18 cellular contexts compared by ENCODE assay signal in the genomic region with DNA sequence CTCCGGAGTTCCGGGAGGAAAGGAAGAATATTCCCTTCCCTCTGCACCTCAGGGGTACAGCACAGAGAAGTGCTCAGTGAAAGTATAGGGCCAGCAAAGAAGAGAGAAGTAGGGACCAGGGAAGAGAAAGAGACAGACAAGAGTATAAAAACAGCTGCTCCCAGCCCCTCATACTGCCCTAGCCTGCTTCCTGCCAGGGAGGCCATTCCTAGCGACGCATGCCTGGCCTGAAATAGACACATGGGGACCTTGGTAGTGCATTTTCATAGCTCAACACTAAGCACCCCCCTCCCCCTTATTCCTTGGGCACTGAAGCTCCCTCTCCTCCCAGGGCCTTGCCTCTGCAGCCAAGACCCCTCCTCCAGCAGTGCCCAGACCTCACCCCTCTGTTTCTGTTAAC.
DNase-seq lines count a peak whose midpoint lies in the region; ATAC-seq and TF ChIP-seq lines count a peak whose summit lies in the region.
"Had no signal": no experiment of that assay in that cellular context is flagged by ENCODE, and none has a peak within 500 bp of the region (broad histone marks: within the 10 kb centered on the region; RNA-seq: fewer than 3 reads in every experiment).

No MANE protein-coding gene starts in this region.

- no peak overlapping the region for H3K27ac ChIP-seq in CD8-positive, alpha-beta T cell (ENCODE audit: low read depth, low read length)
- H3K27ac ChIP-seq in testis (no peak overlapping the region), esophagus muscularis mucosa (replicated peaks in 1 of 4) (peak overlapping the region in 2 of 4 donors; percentile 33 to 45)
- H3K27ac ChIP-seq: neural progenitor cell, right lobe of liver had no signal

- no peak for TF ChIP-seq POLR2A in testis (IDR thresholded peaks at IDR 0.05)
- TF ChIP-seq POLR2A in esophagus muscularis mucosa (IDR thresholded peaks at IDR 0.05; ENCODE audit: low read depth) = no peak

- peak overlapping the region; percentile 8 for H3K27ac Mint-ChIP-seq in CD8-positive, alpha-beta T cell
- peak overlapping the region; percentile 93 for H3K27ac Mint-ChIP-seq in glutamatergic neuron (ENCODE audit: unreplicated experiment)
- H3K27ac Mint-ChIP-seq in progenitor cell of endocrine pancreas = peak overlapping the region; percentile 96
- H3K27ac Mint-ChIP-seq: B cell had no signal

- no peak for DNase-seq in CD8-positive, alpha-beta T cell
- DNase-seq in NAMALWA (ENCODE audit: low spot score) = peak; percentile 3
- no peak for DNase-seq in glutamatergic neuron
- DNase-seq in progenitor cell of endocrine pancreas (ENCODE audit: low spot score, unreplicated experiment) = no peak
- no peak for DNase-seq in testis
- no peak for DNase-seq in RPMI8226
- DNase-seq in activated gamma-delta T cell treated with Interleukin-2 at 50 U/mL for 16 hours = no peak
- no peak for DNase-seq in esophagus muscularis mucosa (ENCODE audit: extremely low spot score)
- DNase-seq: activated CD8-positive, alpha-beta memory T cell treated with anti-CD3 and anti-CD28 coated beads for 24 hours; activated effector memory CD4-positive, alpha-beta T cell treated with anti-CD3 and anti-CD28 coated beads, Interleukin-2, amount 50 U/mL, for 16 hours; NCI-H1436; right lobe of liver; stimulated activated CD4-positive, alpha-beta T cell treated with anti-CD3 and anti-CD28 coated beads, Interleukin-4, amount 100 ng/mL, for 1 hour; trophoblast cell had no signal

- intact Hi-C loops in CD8-positive, alpha-beta T cell (cut with DNase I, micrococcal nuclease) = no loop called here
- intact Hi-C loops in testis (cut with DNase I; ENCODE audit: low total_unique reads) (no loop called here), esophagus muscularis mucosa (cut with DNase I) (no loop called here)

- H3K27me3 Mint-ChIP-seq in CD8-positive, alpha-beta T cell (ENCODE audit: low read depth) = no peaks in the 10 kb centered on the region
- peaks cover 16% of the 10 kb centered on the region for H3K27me3 Mint-ChIP-seq in glutamatergic neuron (ENCODE audit: unreplicated experiment)
- H3K27me3 Mint-ChIP-seq in progenitor cell of endocrine pancreas = no peaks in the 10 kb centered on the region

- H3K4me3 Mint-ChIP-seq in CD8-positive, alpha-beta T cell = no peak overlapping the region
- peak overlapping the region; percentile 72 for H3K4me3 Mint-ChIP-seq in glutamatergic neuron (ENCODE audit: unreplicated experiment)
- H3K4me3 Mint-ChIP-seq in progenitor cell of endocrine pancreas (ENCODE audit: low read depth) = no peak overlapping the region
- H3K4me3 Mint-ChIP-seq: B cell, IgD-negative memory B cell had no signal

- POLR2A ChIA-PET in CD8-positive, alpha-beta T cell (lab: Charles Lee) = no interaction called here

- peaks cover 36% of the 10 kb centered on the region for H3K4me1 ChIP-seq in CD8-positive, alpha-beta T cell (ENCODE audit: insufficient read depth, low read length)
- H3K4me1 ChIP-seq in testis (peaks cover 45% of the 10 kb centered on the region), esophagus muscularis mucosa (peaks cover 82 to 98% (median 95%) of the 10 kb centered on the region in 4 donors)

- no peaks in the 10 kb centered on the region for H3K9me3 Mint-ChIP-seq in CD8-positive, alpha-beta T cell
- H3K9me3 Mint-ChIP-seq in glutamatergic neuron (ENCODE audit: unreplicated experiment) = peaks cover 27% of the 10 kb centered on the region
- no peaks in the 10 kb centered on the region for H3K9me3 Mint-ChIP-seq in progenitor cell of endocrine pancreas (ENCODE audit: low read depth)
- H3K9me3 Mint-ChIP-seq: neural progenitor cell had no signal

- 63 to 75% methylated on average over 4 of the region's 4 CpGs for WGBS in testis, 2 donors
- 66% methylated on average over 4 of the region's 4 CpGs for WGBS in esophagus muscularis mucosa

- TF ChIP-seq CTCF in CD8-positive, alpha-beta T cell (IDR thresholded peaks at IDR 0.05) = no peak
- no peak for TF ChIP-seq CTCF in glutamatergic neuron (IDR thresholded peaks at IDR 0.05; ENCODE audit: partially characterized antibody, unreplicated experiment)
- no peak for TF ChIP-seq CTCF in progenitor cell of endocrine pancreas (IDR thresholded peaks at IDR 0.05; ENCODE audit: unreplicated experiment)
- no peak for TF ChIP-seq CTCF in testis (IDR thresholded peaks at IDR 0.05)
- no peak for TF ChIP-seq CTCF in esophagus muscularis mucosa (IDR thresholded peaks at IDR 0.05)

- no peak for ATAC-seq in CD8-positive, alpha-beta T cell
- ATAC-seq: HCT116, right lobe of liver had no signal

- H3K27me3 ChIP-seq in CD8-positive, alpha-beta T cell (ENCODE audit: insufficient read depth, low read length) = no peaks in the 10 kb centered on the region
- no peaks in the 10 kb centered on the region for H3K27me3 ChIP-seq in testis
- H3K27me3 ChIP-seq in esophagus muscularis mucosa = no peaks in the 10 kb centered on the region
- H3K27me3 ChIP-seq: neural progenitor cell, right lobe of liver had no signal

- no peak overlapping the region for H3K4me3 ChIP-seq in CD8-positive, alpha-beta T cell (ENCODE audit: low read depth, low read length)
- H3K4me3 ChIP-seq in testis (no peak overlapping the region), esophagus muscularis mucosa (no peak overlapping the region)
- H3K4me3 ChIP-seq: neural progenitor cell, right lobe of liver had no signal

- H3K9me3 ChIP-seq in CD8-positive, alpha-beta T cell (ENCODE audit: low read length) = no peaks in the 10 kb centered on the region
- H3K9me3 ChIP-seq in testis (no peaks in the 10 kb centered on the region), esophagus muscularis mucosa (no peaks in the 10 kb centered on the region)
- H3K9me3 ChIP-seq: right lobe of liver had no signal

- TF ChIP-seq EP300 in esophagus muscularis mucosa (IDR thresholded peaks at IDR 0.05) = no peak

- no peaks in the 10 kb centered on the region for H3K36me3 ChIP-seq in CD8-positive, alpha-beta T cell (ENCODE audit: insufficient read depth, low read length)
- H3K36me3 ChIP-seq in testis (ENCODE audit: low read depth, missing control alignments) (no peaks in the 10 kb centered on the region), esophagus muscularis mucosa (peaks cover 0 to 14% (median 7%) of the 10 kb centered on the region in 4 donors)
- H3K36me3 ChIP-seq: neural progenitor cell, right lobe of liver had no signal

- H3K36me3 Mint-ChIP-seq in CD8-positive, alpha-beta T cell = no peaks in the 10 kb centered on the region
- no peaks in the 10 kb centered on the region for H3K36me3 Mint-ChIP-seq in glutamatergic neuron (ENCODE audit: unreplicated experiment)
- no peaks in the 10 kb centered on the region for H3K36me3 Mint-ChIP-seq in progenitor cell of endocrine pancreas (ENCODE audit: insufficient read depth)
- H3K36me3 Mint-ChIP-seq: IgD-negative memory B cell had no signal

- peaks cover 57% of the 10 kb centered on the region for H3K4me1 Mint-ChIP-seq in CD8-positive, alpha-beta T cell (ENCODE audit: low read depth)
- H3K4me1 Mint-ChIP-seq in glutamatergic neuron (ENCODE audit: low read depth, unreplicated experiment) = peaks cover 57% of the 10 kb centered on the region
- peaks cover 77% of the 10 kb centered on the region for H3K4me1 Mint-ChIP-seq in progenitor cell of endocrine pancreas (ENCODE audit: low read depth)

- CTCF ChIA-PET in CD8-positive, alpha-beta T cell (lab: Charles Lee) = no interaction called here

Comparison
In these comparisons a context has a peak if more than half of its experiments do, and no peak if none do; other contexts are left out.
1. H3K27ac Mint-ChIP-seq: peak in every context shown above with its lines; median percentile 96 in progenitor cell of endocrine pancreas; 93 in glutamatergic neuron; 8 in CD8-positive, alpha-beta T cell.